8 cellular contexts compared by ENCODE assay signal in the genomic region with DNA sequence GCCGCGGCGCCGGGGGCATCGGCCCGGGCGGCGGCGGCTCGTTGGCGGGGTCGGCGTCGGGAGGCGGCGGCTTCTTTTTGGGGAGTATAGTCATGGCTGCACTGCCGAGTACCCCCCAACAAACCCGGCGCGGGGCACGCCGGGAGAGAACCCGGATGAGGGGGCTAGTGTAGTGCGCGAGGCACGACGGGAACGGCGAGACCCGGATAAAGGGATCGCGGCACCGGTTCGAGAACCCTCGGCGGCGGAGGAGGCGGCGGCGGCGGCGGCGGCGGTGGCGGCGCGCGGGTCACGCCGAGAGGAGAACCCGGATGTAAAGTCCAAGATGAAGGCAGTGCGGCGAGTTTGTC. TPM values are rescaled to one million over a fixed set of nuclear protein-coding genes. Genes with fewer than 3 reads are reported as not detected.
DNase-seq lines count a peak whose midpoint lies in the region; ATAC-seq, FAIRE-seq and TF ChIP-seq lines count a peak whose summit lies in the region.

A gene with protein sequence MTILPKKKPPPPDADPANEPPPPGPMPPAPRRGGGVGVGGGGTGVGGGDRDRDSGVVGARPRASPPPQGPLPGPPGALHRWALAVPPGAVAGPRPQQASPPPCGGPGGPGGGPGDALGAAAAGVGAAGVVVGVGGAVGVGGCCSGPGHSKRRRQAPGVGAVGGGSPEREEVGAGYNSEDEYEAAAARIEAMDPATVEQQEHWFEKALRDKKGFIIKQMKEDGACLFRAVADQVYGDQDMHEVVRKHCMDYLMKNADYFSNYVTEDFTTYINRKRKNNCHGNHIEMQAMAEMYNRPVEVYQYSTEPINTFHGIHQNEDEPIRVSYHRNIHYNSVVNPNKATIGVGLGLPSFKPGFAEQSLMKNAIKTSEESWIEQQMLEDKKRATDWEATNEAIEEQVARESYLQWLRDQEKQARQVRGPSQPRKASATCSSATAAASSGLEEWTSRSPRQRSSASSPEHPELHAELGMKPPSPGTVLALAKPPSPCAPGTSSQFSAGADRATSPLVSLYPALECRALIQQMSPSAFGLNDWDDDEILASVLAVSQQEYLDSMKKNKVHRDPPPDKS (minus strand): TSS at position 131 of the 350 bp plus-strand sequence. CDS start 37 bp downstream, at position 94.

- H3K4me3 ChIP-seq in A549 (peak within 1 kb of the TSS; percentile 98), NT2/D1 (ENCODE audit: insufficient read length, low read depth) (peak within 1 kb of the TSS; percentile 81), tibial artery (peak within 1 kb of the TSS; percentile 79)

- DNase-seq in A549 (ENCODE audit: low read depth in 1 of 2, low spot score in 1 of 2) (peak in 1 of 2 experiments; percentile 64), NT2/D1 (ENCODE audit: low read depth, low spot score) (no peak), glomerular endothelial cell (ENCODE audit: extremely low read depth, low read depth, low spot score) (no peak), osteocyte (ENCODE audit: extremely low spot score, unreplicated experiment) (no peak), tibial artery (peak; percentile 47 to 79)
- DNase-seq in activated effector memory CD4-positive, alpha-beta T cell treated with Interleukin-2 at 50 U/mL for 16 hours, result peak; percentile 67

- no peaks in the 10 kb centered on the region for H3K9me3 Mint-ChIP-seq in osteocyte (ENCODE audit: unreplicated experiment)

- H3K27ac ChIP-seq in A549 (peak within 1 kb of the TSS; percentile 82 to 99), tibial artery (peak within 1 kb of the TSS; percentile 88 to 89)

- H3K4me3 Mint-ChIP-seq in osteocyte (ENCODE audit: unreplicated experiment), result peak within 1 kb of the TSS; percentile 97

- H3K4me1 Mint-ChIP-seq in osteocyte (ENCODE audit: unreplicated experiment), result peaks cover 16% of the 10 kb centered on the region

- TF ChIP-seq POLR2A in A549 (IDR thresholded peaks at IDR 0.05; ENCODE audit: low read length), result peak; percentile 31

- H3K4me1 ChIP-seq in A549, result peaks cover 19% of the 10 kb centered on the region
- H3K4me1 ChIP-seq in NT2/D1 (ENCODE audit: insufficient read depth, insufficient read length), result peaks cover 10% of the 10 kb centered on the region
- H3K4me1 ChIP-seq in tibial artery, result peaks cover 0 to 46% (median 14%) of the 10 kb centered on the region in 4 donors

- no peaks in the 10 kb centered on the region for H3K27me3 Mint-ChIP-seq in osteocyte (ENCODE audit: unreplicated experiment)

- ATAC-seq in A549 (peak; percentile 48 to 68), GM18867 (IDR thresholded peaks at IDR 0.05; ENCODE audit: unreplicated experiment) (peak; percentile 37), HG03135 (IDR thresholded peaks at IDR 0.05; ENCODE audit: unreplicated experiment) (peak; percentile 29)

- H3K4me2 ChIP-seq in A549, result peak within 1 kb of the TSS; percentile 98

- TF ChIP-seq CTCF in A549 (IDR thresholded peaks at IDR 0.05) (no peak), osteocyte (IDR thresholded peaks at IDR 0.05) (no peak), tibial artery (IDR thresholded peaks at IDR 0.05) (no peak)

- peak within 1 kb of the TSS; percentile 87 for H3K9ac ChIP-seq in NT2/D1 (ENCODE audit: insufficient read length, low read depth)

- H3K36me3 Mint-ChIP-seq in osteocyte (ENCODE audit: unreplicated experiment), result peaks cover 2% of the 10 kb centered on the region

- FAIRE-seq in A549 (lab: Jason Lieb, UNC), result no peak

- H3K27me3 ChIP-seq in NT2/D1 (ENCODE audit: insufficient read depth, insufficient read length) (no peaks in the 10 kb centered on the region), tibial artery (no peaks in the 10 kb centered on the region)

- POLR2A ChIA-PET in A549 (lab: Yijun Ruan, JAX), result interaction anchor here (1.2 to 3.6 kb wide), 7 partner anchors 11 to 220 kb away, joined by 3 to 40 read pairs (median 6); partner anchors contain the start of genes GRIPAP1, HDAC6, KCND1 and PQBP1

- H3K27ac Mint-ChIP-seq in osteocyte (ENCODE audit: unreplicated experiment), result peak within 1 kb of the TSS; percentile 100

- intact Hi-C loops in tibial artery (cut with DNase I; ENCODE audit: low total_unique reads), result no loop called here

- CTCF ChIA-PET in A549 (lab: Yijun Ruan, JAX), result interaction anchor here (3.1 to 3.9 kb wide), 2 partner anchors 15 to 86 kb away, joined by 9 to 17 read pairs; partner anchors contain the start of genes KCND1 and TFE3

- 2% methylated on average over 13 of the region's 53 CpGs for WGBS in A549 (ENCODE audit: missing lambda C conversion rate)

- no peak for TF ChIP-seq RAD21 in A549 (conservative IDR thresholded peaks at IDR 0.05 in 1 of 2, IDR thresholded peaks at IDR 0.05 in 1 of 2)

- H3K36me3 ChIP-seq in NT2/D1 (ENCODE audit: insufficient read depth, insufficient read length, low read length) (peaks cover 45% of the 10 kb centered on the region), tibial artery (no peaks in the 10 kb centered on the region)

- TF ChIP-seq EP300 in A549 (IDR thresholded peaks at IDR 0.05), result no peak

- H3K9me3 ChIP-seq in A549, result no peaks in the 10 kb centered on the region
- no peaks in the 10 kb centered on the region for H3K9me3 ChIP-seq in NT2/D1 (ENCODE audit: insufficient read depth, low read length)
- H3K9me3 ChIP-seq in tibial artery, result no peaks in the 10 kb centered on the region

TF ChIP-seq in A549, 52 proteins besides CTCF, POLR2A, EP300 and RAD21:
- TF ChIP-seq MAX (IDR thresholded peaks at IDR 0.05) (no peak; the same call in 1 of the 2 replicates), JUN (IDR thresholded peaks at IDR 0.05) (peak; percentile 47 to 48; a peak in 3 of 5 replicates)

RNA-seq across cellular contexts. Expression of the gene that starts here (rescaled TPM):
- 57.7 and 65.6 TPM in 2 replicates for polyA plus RNA-seq in A549 (2011; rRNA removed)
- 49.8 and 52.3 TPM in 2 replicates for polyA plus RNA-seq in A549 (2012; cell fraction: cytosol; rRNA removed)
- polyA plus RNA-seq in A549 (2012; cell fraction: nucleus; rRNA removed), result 94.0 and 113 TPM in 2 replicates
- polyA plus RNA-seq in A549 (2017; fragmentation: RNase III; extraction: RNeasy Plus Mini Kit Qiagen cat#74134 plus additional on column Dnase treatment), result 42.5 to 48.2 TPM (median 45.9 TPM) in 3 replicates
- 53.4 and 57.2 TPM in 2 replicates for polyA minus RNA-seq in A549 (2011; rRNA and poly(A)+ RNA removed)
- 43.6 and 53.3 TPM in 2 replicates for total RNA-seq in glomerular endothelial cell
- 54.9 and 57.4 TPM in 2 replicates for total RNA-seq in osteocyte

Comparison
In these comparisons a context has a peak if more than half of its experiments do, and no peak if none do; other contexts are left out.
1. DNase-seq: peak in activated effector memory CD4-positive, alpha-beta T cell treated with Interleukin-2 at 50 U/mL for 16 hours (single experiment) and tibial artery (2 of 2); none in NT2/D1 (single experiment), glomerular endothelial cell (single experiment) and osteocyte (single experiment).
2. Peak in every context shown above with its lines, with median percentiles within 50 percentile points of each other: ATAC-seq and H3K4me3 ChIP-seq.